In genomic region chr19:3035542-3036118, GRCh38 we compare ENCODE assay signal across 8 cellular contexts.
DNase-seq lines count a peak whose midpoint lies in the region; ATAC-seq and TF ChIP-seq lines count a peak whose summit lies in the region.

No MANE protein-coding gene starts in this region.

- peak; percentile 77 for ATAC-seq in GM21526 (IDR thresholded peaks at IDR 0.05; ENCODE audit: low FRiP score, unreplicated experiment)

- peaks cover 10% of the 10 kb centered on the region; the same call in 1 of the 2 replicates for H3K4me1 ChIP-seq in OCI-LY3 (ENCODE audit: low read length)

- peak overlapping the region; percentile 89 for H2AFZ ChIP-seq in OCI-LY3 (ENCODE audit: low read depth, low read length)

- peak overlapping the region; percentile 85 for H3K9ac ChIP-seq in OCI-LY3 (ENCODE audit: low read length)

- DNase-seq in D341Med (ENCODE audit: low spot score) (peak; percentile 98), HuH-7.5 (ENCODE audit: low spot score) (peak; percentile 100), activated T-cell treated with anti-CD3 and anti-CD28 coated beads for 24 hours (ENCODE audit: low read depth) (peak; percentile 93), epidermal melanocyte (ENCODE audit: insufficient read length, low spot score) (peak; percentile 100), midbrain (lab: John Stamatoyannopoulos, UW) (peak; percentile 97)
- DNase-seq in stimulated activated CD8-positive, alpha-beta memory T cell treated with anti-CD3 and anti-CD28 coated beads, Interleukin-15, amount 100 ng/mL, for 48 hours (ENCODE audit: low read depth in 2 of 2): peak; percentile 92 to 93

- H3K36me3 ChIP-seq in OCI-LY3 (replicated peaks; ENCODE audit: low read depth, low read length): no peaks in the 10 kb centered on the region

- H3K79me2 ChIP-seq in OCI-LY3 (ENCODE audit: low read length): no peaks in the 10 kb centered on the region

- H4K20me1 ChIP-seq in OCI-LY3 (ENCODE audit: insufficient read depth, low read length): no peaks in the 10 kb centered on the region

- H3K9me3 ChIP-seq in OCI-LY3 (ENCODE audit: insufficient read depth, low read length): no peaks in the 10 kb centered on the region

- peak overlapping the region; percentile 86 for H3K4me3 ChIP-seq in OCI-LY3 (ENCODE audit: low read length)

- peaks cover 5% of the 10 kb centered on the region for H3K27me3 ChIP-seq in OCI-LY3 (ENCODE audit: low read depth, low read length)

- no peak for TF ChIP-seq CTCF in OCI-LY3 (IDR thresholded peaks at IDR 0.05; ENCODE audit: low read depth, low read length)

- H3K4me2 ChIP-seq in OCI-LY3 (ENCODE audit: low read length): peak overlapping the region; percentile 89

- peak overlapping the region; percentile 68 for H3K27ac ChIP-seq in OCI-LY3 (ENCODE audit: low read length)

Comparison
In these comparisons a context has a peak if more than half of its experiments do, and no peak if none do; other contexts are left out.
1. Peak in every context shown above with its lines: DNase-seq, ATAC-seq, H3K4me3 ChIP-seq and H3K27ac ChIP-seq.